ENCODE assay signal across 8 cellular contexts in the genomic region with DNA sequence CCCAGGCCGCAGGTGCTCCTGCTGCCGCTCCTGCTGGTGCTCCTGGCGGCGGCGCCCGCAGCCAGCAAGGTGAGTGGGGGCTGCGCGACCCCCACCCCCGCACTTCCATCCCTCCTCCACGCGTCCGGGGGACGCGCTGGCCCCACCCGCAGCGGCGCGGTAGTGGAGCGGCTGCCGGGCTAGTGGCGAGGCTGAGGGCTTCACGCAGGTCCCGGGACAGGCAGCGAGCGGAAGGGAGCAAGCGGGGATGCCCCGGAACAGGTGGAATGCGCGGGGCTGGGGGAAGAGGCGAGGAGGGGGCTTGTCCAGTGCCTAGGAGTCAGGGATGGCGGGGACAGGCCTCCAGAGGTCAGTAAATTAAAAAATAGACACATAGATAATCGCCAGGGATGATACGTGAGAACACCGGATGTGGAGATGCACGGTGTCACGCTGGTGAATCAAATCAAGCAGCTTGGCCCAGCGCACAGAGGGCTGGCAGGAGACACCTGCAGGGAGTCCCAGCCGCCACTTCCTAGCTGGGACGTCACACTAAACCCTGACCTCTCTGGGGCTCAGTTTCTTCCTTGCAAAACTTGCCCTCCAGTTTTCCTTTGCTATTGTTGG. TPM values are rescaled to one million over a fixed set of nuclear protein-coding genes. Genes with fewer than 3 reads are reported as not detected.
DNase-seq lines count a peak whose midpoint lies in the region; ATAC-seq and TF ChIP-seq lines count a peak whose summit lies in the region.

No MANE protein-coding gene starts in this region.

- ATAC-seq in GM21381 (IDR thresholded peaks at IDR 0.05; ENCODE audit: unreplicated experiment) (peak; percentile 60), HG03521 (IDR thresholded peaks at IDR 0.05; ENCODE audit: unreplicated experiment) (peak; percentile 50)

- no peak for TF ChIP-seq CTCF in GM12875 (IDR thresholded peaks at IDR 0.05; ENCODE audit: borderline replicate concordance, insufficient read depth, low read depth, low read length)

- peak overlapping the region; percentile 29 for H3K9ac ChIP-seq in adipocyte (ENCODE audit: low read length)

- WGBS in thymus: 3% methylated on average over 39 of the region's 39 CpGs

- H3K4me3 ChIP-seq in GM12875 (ENCODE audit: low read depth, low read length) (peak overlapping the region; percentile 80), adipocyte (ENCODE audit: low read length) (peak overlapping the region; percentile 77), thymus (ENCODE audit: low read length) (peak overlapping the region; percentile 36)

- H3K27me3 ChIP-seq in adipocyte (replicated peaks; ENCODE audit: control insufficient read depth, insufficient read depth, low read length) (peaks cover 35% of the 10 kb centered on the region), thymus (ENCODE audit: control insufficient read depth, insufficient read depth) (peaks cover 35% of the 10 kb centered on the region)

- H3K36me3 ChIP-seq in adipocyte (ENCODE audit: control insufficient read depth, insufficient read depth, low read length, severe bottlenecking): no peaks in the 10 kb centered on the region
- H3K36me3 ChIP-seq in thymus (ENCODE audit: control insufficient read depth, insufficient read depth): no peaks in the 10 kb centered on the region

- peaks cover 20% of the 10 kb centered on the region for H3K9me3 ChIP-seq in adipocyte (ENCODE audit: control insufficient read depth, low read length)
- no peaks in the 10 kb centered on the region for H3K9me3 ChIP-seq in thymus (ENCODE audit: control insufficient read depth)

- peak overlapping the region; percentile 0 for H3K27ac ChIP-seq in thymus (ENCODE audit: low read depth)
- no peak overlapping the region for H3K27ac ChIP-seq in substantia nigra (ENCODE audit: low read depth, low read length, poor library complexity, severe bottlenecking)

- H3K4me1 ChIP-seq in adipocyte (ENCODE audit: control insufficient read depth, insufficient read depth, low read length) (no peaks in the 10 kb centered on the region), thymus (ENCODE audit: control insufficient read depth, insufficient read depth, low read length) (no peaks in the 10 kb centered on the region)

- DNase-seq in adipocyte (ENCODE audit: low read depth) (no peak), kidney tubule cell (ENCODE audit: low spot score) (peak; percentile 71), midbrain (lab: John Stamatoyannopoulos, UW) (no peak), substantia nigra (lab: John Stamatoyannopoulos, UW) (no peak)

RNA-seq across cellular contexts. Expression of a gene that starts 0.4 kb away (rescaled TPM):
- polyA plus RNA-seq in thymus: 2.5 TPM

RNA-seq across cellular contexts. Expression of a gene that starts 0.8 kb away (rescaled TPM):
- polyA plus RNA-seq in thymus: 1.6 TPM
